In the genomic region with DNA sequence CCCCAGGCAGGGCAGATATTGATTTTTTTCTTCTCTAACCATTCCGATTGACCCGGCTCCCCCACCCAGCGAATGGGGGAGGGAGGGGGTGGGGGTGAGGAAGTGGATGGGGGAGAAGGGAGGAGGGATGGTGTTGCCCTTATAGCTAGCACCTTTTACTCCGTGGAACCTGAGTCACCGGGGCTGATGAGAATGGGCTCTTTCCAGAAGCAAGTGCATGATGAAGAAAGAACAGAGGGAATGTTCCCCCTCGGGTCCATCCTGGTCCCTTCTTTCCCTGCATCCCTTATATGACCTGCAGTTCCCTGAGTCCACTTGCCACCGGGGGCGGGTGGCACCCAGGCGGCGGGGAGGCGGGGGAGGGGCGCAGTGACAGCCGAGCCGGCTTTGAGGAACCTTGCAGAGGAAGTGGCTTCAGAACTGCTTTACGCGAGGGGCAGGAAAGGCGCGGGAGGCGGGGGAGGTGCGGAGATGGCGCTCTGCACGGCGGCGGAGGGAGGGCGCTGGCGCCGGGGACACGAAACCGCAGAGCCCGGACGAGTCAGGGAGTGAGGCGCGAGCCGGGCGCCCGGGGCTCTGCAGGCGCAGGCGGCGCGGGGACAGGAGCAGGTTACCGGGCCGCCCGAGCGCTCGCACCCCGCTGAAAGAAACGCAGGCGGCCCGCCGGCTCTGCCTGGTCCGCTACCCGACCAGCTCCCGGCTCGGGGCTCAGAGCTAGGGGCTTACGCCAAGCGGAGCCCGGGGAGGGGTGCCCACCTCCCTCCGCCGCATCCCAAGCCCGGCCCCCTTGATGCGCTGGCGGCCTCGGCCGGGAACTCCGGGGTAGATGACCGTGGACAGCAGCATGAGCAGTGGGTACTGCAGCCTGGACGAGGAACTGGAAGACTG, we compare ENCODE assay signal across 8 cellular contexts. TPM values are rescaled to one million over a fixed set of nuclear protein-coding genes. Genes with fewer than 3 reads are reported as not detected.
DNase-seq lines count a peak whose midpoint lies in the region; ATAC-seq and TF ChIP-seq lines count a peak whose summit lies in the region.

No MANE protein-coding gene starts in this region.

- peaks cover 5% of the 10 kb centered on the region for H3K36me3 ChIP-seq in lower lobe of right lung

- H3K4me1 Mint-ChIP-seq in activated CD4-positive, alpha-beta T cell treated with anti-CD3 and anti-CD28 coated beads, Interleukin-2, amount 10 ng/mL, durations not matched to agents 7 days and 5 days: peaks cover 72% of the 10 kb centered on the region

- POLR2A ChIA-PET in activated CD4-positive, alpha-beta T cell treated with anti-CD3 and anti-CD28 coated beads, Interleukin-2, amount 10 ng/mL, durations not matched to agents 7 days and 5 days (lab: Charles Lee): no interaction called here

- H3K27me3 Mint-ChIP-seq in activated CD4-positive, alpha-beta T cell treated with anti-CD3 and anti-CD28 coated beads, Interleukin-2, amount 10 ng/mL, durations not matched to agents 7 days and 5 days: no peaks in the 10 kb centered on the region

- CTCF ChIA-PET in activated CD4-positive, alpha-beta T cell treated with anti-CD3 and anti-CD28 coated beads, Interleukin-2, amount 10 ng/mL, durations not matched to agents 7 days and 5 days (lab: Charles Lee): interaction anchor here (0.9 to 23.2 kb wide), 7 partner anchors 11 to 67 kb away, joined by 3 to 412 read pairs (median 14); a partner anchor contains a TSS

- peak overlapping the region; percentile 92 for H3K27ac Mint-ChIP-seq in activated CD4-positive, alpha-beta T cell treated with anti-CD3 and anti-CD28 coated beads, Interleukin-2, amount 10 ng/mL, durations not matched to agents 7 days and 5 days

- H3K4me3 Mint-ChIP-seq in activated CD4-positive, alpha-beta T cell treated with anti-CD3 and anti-CD28 coated beads, Interleukin-2, amount 10 ng/mL, durations not matched to agents 7 days and 5 days: peak overlapping the region; percentile 87

- DNase-seq in DMS 273 (lab: John Stamatoyannopoulos, UW; ENCODE audit: unreplicated experiment): peak; percentile 73
- DNase-seq in DMS 273 treated with DMSO at 0.1 percent for 48 hours (lab: John Stamatoyannopoulos, UW): no peak
- DNase-seq in NCI-H69 (lab: John Stamatoyannopoulos, UW): peak; percentile 87
- DNase-seq in activated CD4-positive, alpha-beta T cell treated with anti-CD3 and anti-CD28 coated beads, Interleukin-2, amount 10 ng/mL, durations not matched to agents 7 days and 5 days: peak; percentile 92
- peak; percentile 83 for DNase-seq in coronary artery (ENCODE audit: low spot score)
- peak; percentile 94 for DNase-seq in lower lobe of right lung
- peak; percentile 77 to 81 (median 78) for DNase-seq in stimulated activated CD4-positive, alpha-beta T cell treated with anti-CD3 and anti-CD28 coated beads, TNF-alpha, amount 100 ng/mL, for 1 hour (ENCODE audit: low read depth in 3 of 3, low spot score in 1 of 3)

- H3K27ac ChIP-seq in coronary artery: peak overlapping the region; percentile 32 to 57
- peak overlapping the region; percentile 92 for H3K27ac ChIP-seq in lower lobe of right lung

- peaks cover 44% of the 10 kb centered on the region for H3K36me3 Mint-ChIP-seq in activated CD4-positive, alpha-beta T cell treated with anti-CD3 and anti-CD28 coated beads, Interleukin-2, amount 10 ng/mL, durations not matched to agents 7 days and 5 days (ENCODE audit: low read depth)

- ATAC-seq in HG03039 (IDR thresholded peaks at IDR 0.05; ENCODE audit: unreplicated experiment) (peak; percentile 63), lower lobe of right lung (peak; percentile 85 to 90)

- intact Hi-C loops in lower lobe of right lung (cut with DNase I): no loop called here

- TF ChIP-seq CTCF in coronary artery (IDR thresholded peaks at IDR 0.05) (no peak), lower lobe of right lung (IDR thresholded peaks at IDR 0.05) (no peak)

- H3K27me3 ChIP-seq in lower lobe of right lung (ENCODE audit: low read depth): no peaks in the 10 kb centered on the region

- peak overlapping the region; percentile 76 for H3K4me3 ChIP-seq in coronary artery
- peak overlapping the region; percentile 65 for H3K4me3 ChIP-seq in lower lobe of right lung

- H3K4me1 ChIP-seq in lower lobe of right lung: peaks cover 77% of the 10 kb centered on the region

- no peaks in the 10 kb centered on the region for H3K9me3 Mint-ChIP-seq in activated CD4-positive, alpha-beta T cell treated with anti-CD3 and anti-CD28 coated beads, Interleukin-2, amount 10 ng/mL, durations not matched to agents 7 days and 5 days

- no peaks in the 10 kb centered on the region for H3K9me3 ChIP-seq in lower lobe of right lung

RNA-seq across cellular contexts. Expression of a gene that starts 49.7 kb away (rescaled TPM):
- total RNA-seq in activated CD4-positive, alpha-beta T cell treated with anti-CD3 and anti-CD28 coated beads, Interleukin-2, amount 10 ng/mL, durations not matched to agents 7 days and 5 days: 100 to 1,000 TPM; 185 to 201 TPM
- total RNA-seq in lower lobe of right lung: 48.2 TPM

RNA-seq across cellular contexts. Expression of a gene that starts 55.3 kb away (rescaled TPM):
- total RNA-seq in activated CD4-positive, alpha-beta T cell treated with anti-CD3 and anti-CD28 coated beads, Interleukin-2, amount 10 ng/mL, durations not matched to agents 7 days and 5 days: 10 to 100 TPM; 44.5 to 51.6 TPM
- total RNA-seq in lower lobe of right lung: 47.0 TPM
